In the genomic region with DNA sequence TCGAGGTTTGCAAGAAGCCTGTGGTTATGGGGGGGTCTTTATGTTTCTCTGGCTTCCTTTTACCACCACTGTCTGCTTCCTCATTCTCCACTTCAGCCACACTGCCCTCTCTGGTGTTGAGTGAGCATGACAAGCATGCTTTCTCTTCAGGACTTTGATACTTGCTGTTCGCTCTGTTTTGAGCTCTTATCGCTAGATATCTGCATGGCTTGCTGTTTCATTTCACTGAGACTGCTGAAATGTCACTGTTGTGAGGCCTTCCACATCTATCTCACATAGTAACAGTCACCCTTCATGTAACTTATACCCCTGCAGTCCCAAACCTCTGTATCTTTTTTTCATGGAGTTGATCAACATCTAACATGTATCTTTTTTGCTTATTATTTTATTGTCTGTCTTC, we compare ENCODE assay signal across 9 cellular contexts. TPM values are rescaled to one million over a fixed set of nuclear protein-coding genes. Genes with fewer than 3 reads are reported as not detected.
DNase-seq lines count a peak whose midpoint lies in the region; ATAC-seq, FAIRE-seq and TF ChIP-seq lines count a peak whose summit lies in the region.
"Had no signal": no experiment of that assay in that cellular context is flagged by ENCODE, and none has a peak within 500 bp of the region (broad histone marks: within the 10 kb centered on the region; RNA-seq: fewer than 3 reads in every experiment).

No MANE protein-coding gene starts in this region.

- H4K20me1 ChIP-seq in K562 (replicated peaks; ENCODE audit: control insufficient read depth, insufficient read depth, low read length), result no peaks in the 10 kb centered on the region

- in situ Hi-C loops in K562 (cut with MboI), result no loop called here

- peaks cover 0 to 9% of the 10 kb centered on the region in 2 experiments; a peak in 2 of 5 replicates for H3K4me1 ChIP-seq in K562 (replicated peaks in 1 of 2; ENCODE audit: control insufficient read depth in 2 of 2, insufficient read depth in 2 of 2, low read length in 2 of 2)

- BruUV-seq in K562 (replicated peaks; lab: Mats Ljungman, UMichigan), result no TSS peak

- H3K27ac Mint-ChIP-seq in stimulated activated effector memory CD8-positive, alpha-beta T cell treated with anti-CD3 and anti-CD28 coated beads, Interleukin-12 subunit alpha, Interleukin-12 subunit beta, amount 100 ng/mL, for 72 hours, result no peak overlapping the region
- H3K27ac Mint-ChIP-seq: activated naive CD8-positive, alpha-beta T cell had no signal

- H3K9me1 ChIP-seq in K562 (ENCODE audit: control insufficient read depth, insufficient read depth, low read length), result no peaks in the 10 kb centered on the region

- no peaks in the 10 kb centered on the region for H3K27me3 ChIP-seq in K562 (ENCODE audit: control insufficient read depth in 2 of 2, insufficient read depth in 2 of 2, low read length in 2 of 2)

- H3K27ac ChIP-seq in K562 (ENCODE audit: extremely low read depth, low read depth, low read length), result peak overlapping the region; percentile 48; the same call in 2 of the 3 replicates

- peaks cover 14% of the 10 kb centered on the region for H3K36me3 Mint-ChIP-seq in stimulated activated effector memory CD8-positive, alpha-beta T cell treated with anti-CD3 and anti-CD28 coated beads, Interleukin-12 subunit alpha, Interleukin-12 subunit beta, amount 100 ng/mL, for 72 hours

- H2AFZ ChIP-seq in K562 (ENCODE audit: low read depth, low read length), result peak overlapping the region; percentile 74

- peak; percentile 34 for DNase-seq in Daoy (ENCODE audit: low read depth)
- peak; percentile 51 for DNase-seq in RPMI7951 (ENCODE audit: low read depth)
- DNase-seq in K562 (ENCODE audit: extremely low read depth in 1 of 4, low spot score in 3 of 4), result peak; percentile 62 to 84 (median 66)
- peak; percentile 28 for DNase-seq in kidney glomerular epithelial cell (lab: John Stamatoyannopoulos, UW)
- DNase-seq in stimulated activated effector memory CD8-positive, alpha-beta T cell treated with anti-CD3 and anti-CD28 coated beads, Interleukin-12 subunit alpha, Interleukin-12 subunit beta, amount 100 ng/mL, for 72 hours (ENCODE audit: low spot score in 2 of 2), result peak in 1 of 2 donors; percentile 57
- DNase-seq in lower leg skin (ENCODE audit: low spot score in 2 of 2), result no peak

- H3K9me3 Mint-ChIP-seq in stimulated activated effector memory CD8-positive, alpha-beta T cell treated with anti-CD3 and anti-CD28 coated beads, Interleukin-12 subunit alpha, Interleukin-12 subunit beta, amount 100 ng/mL, for 72 hours, result peaks cover 6% of the 10 kb centered on the region

- H3K79me2 ChIP-seq in K562 (ENCODE audit: control insufficient read depth, insufficient read depth, low read length), result peaks cover 8% of the 10 kb centered on the region

- TF ChIP-seq CTCF in K562 (IDR thresholded peaks at IDR 0.05 in 2 of 3, conservative IDR thresholded peaks at IDR 0.05 in 1 of 3; ENCODE audit: insufficient read depth in 2 of 3, low read depth in 1 of 3, low read length in 3 of 3) (peak; percentile 76 to 81 (median 80)), lower leg skin (IDR thresholded peaks at IDR 0.05) (no peak)

- TF ChIP-seq EP300 in K562 (IDR thresholded peaks at IDR 0.05; ENCODE audit: low read length), result no peak

- no peak overlapping the region for H3K4me3 ChIP-seq in K562
- H3K4me3 ChIP-seq in lower leg skin (ENCODE audit: low read depth, poor library complexity, severe bottlenecking), result no peak overlapping the region

- POLR2A ChIA-PET in K562 (lab: Yijun Ruan, JAX), result interaction anchor here (0.7 to 1.5 kb wide), 7 partner anchors 9 to 1307 kb away, joined by 3 to 7 read pairs (median 4); a partner anchor contains a TSS

- intact Hi-C loops in K562 (cut with micrococcal nuclease), result loop anchor here (5.0 kb wide), 3 partner anchors 100 to 195 kb away; no protein-coding TSS in a partner anchor
- intact Hi-C loops in lower leg skin (cut with DNase I; ENCODE audit: low total_unique reads), result no loop called here

- CTCF ChIA-PET in K562 (lab: Yijun Ruan, JAX; ENCODE audit: low intra/inter-chr PET ratio), result no interaction called here

- H3K4me3 Mint-ChIP-seq in stimulated activated effector memory CD8-positive, alpha-beta T cell treated with anti-CD3 and anti-CD28 coated beads, Interleukin-12 subunit alpha, Interleukin-12 subunit beta, amount 100 ng/mL, for 72 hours, result no peak overlapping the region
- H3K4me3 Mint-ChIP-seq: activated naive CD8-positive, alpha-beta T cell had no signal

- H3K36me3 ChIP-seq in K562 (ENCODE audit: control insufficient read depth, insufficient read depth, low read length), result peaks cover 32% of the 10 kb centered on the region

- peak; percentile 98 for ATAC-seq in GM19395 (IDR thresholded peaks at IDR 0.05; ENCODE audit: unreplicated experiment)
- ATAC-seq in HG03520 (IDR thresholded peaks at IDR 0.05; ENCODE audit: unreplicated experiment), result peak; percentile 91
- peak; percentile 99 for ATAC-seq in K562
- peak; percentile 70 for ATAC-seq in stimulated activated effector memory CD8-positive, alpha-beta T cell treated with anti-CD3 and anti-CD28 coated beads, Interleukin-12 subunit alpha, Interleukin-12 subunit beta, amount 100 ng/mL, for 72 hours

- peak; percentile 98 for FAIRE-seq in K562 (lab: Jason Lieb, UNC)

- peak; percentile 38 to 57; a peak in 3 of 4 replicates for TF ChIP-seq RAD21 in K562 (CRISPR knock-in tag; conservative IDR thresholded peaks at IDR 0.05 in 1 of 2, IDR thresholded peaks at IDR 0.05 in 1 of 2)

- H3K9ac ChIP-seq in K562 (ENCODE audit: insufficient read depth in 1 of 2, low read depth in 2 of 2, low read length in 2 of 2), result no peak overlapping the region

- TF ChIP-seq POLR2A in K562 (conservative IDR thresholded peaks at IDR 0.05) (no peak), lower leg skin (IDR thresholded peaks at IDR 0.05) (no peak)

- 4% methylated on average over 3 of the region's 3 CpGs for WGBS in K562 (ENCODE audit: insufficient coverage, low coverage, missing lambda C conversion rate)
- WGBS in lower leg skin, 2 donors, result 78 to 80% methylated on average over 3 of the region's 3 CpGs

- H3K4me1 Mint-ChIP-seq in stimulated activated effector memory CD8-positive, alpha-beta T cell treated with anti-CD3 and anti-CD28 coated beads, Interleukin-12 subunit alpha, Interleukin-12 subunit beta, amount 100 ng/mL, for 72 hours, result peaks cover 9% of the 10 kb centered on the region

- no peaks in the 10 kb centered on the region for H3K9me3 ChIP-seq in K562 (replicated peaks; ENCODE audit: control insufficient read depth, insufficient read depth, low read depth, low read length)

- H3K4me2 ChIP-seq in K562 (ENCODE audit: insufficient read depth, low read length), result peak overlapping the region; percentile 39

TF ChIP-seq in K562, 482 proteins besides CTCF, POLR2A, EP300 and RAD21 (continues in another document):
- TF ChIP-seq LARP7 (IDR thresholded peaks at IDR 0.05), result no peak
- TF ChIP-seq ZNF785 (CRISPR knock-in tag; IDR thresholded peaks at IDR 0.05), result no peak
- no peak for TF ChIP-seq TAF9B (IDR thresholded peaks at IDR 0.05; ENCODE audit: partially characterized antibody)
- TF ChIP-seq CBX3 (IDR thresholded peaks at IDR 0.05; ENCODE audit: borderline replicate concordance in 1 of 2, low read length in 2 of 2), result peak in 1 of 2 experiments; percentile 34; a peak in 1 of 3 replicates
- no peak for TF ChIP-seq RHOXF2B (CRISPR knock-in tag; conservative IDR thresholded peaks at IDR 0.05)
- peak; percentile 59 for TF ChIP-seq DPF2 (IDR thresholded peaks at IDR 0.05)
- no peak for TF ChIP-seq NR2C2 (CRISPR knock-in tag; IDR thresholded peaks at IDR 0.05)
- TF ChIP-seq NR2C2 (tag; IDR thresholded peaks at IDR 0.05), result no peak
- peak; percentile 75 for TF ChIP-seq ZNF316 (IDR thresholded peaks at IDR 0.05)
- TF ChIP-seq, protein P1, sequence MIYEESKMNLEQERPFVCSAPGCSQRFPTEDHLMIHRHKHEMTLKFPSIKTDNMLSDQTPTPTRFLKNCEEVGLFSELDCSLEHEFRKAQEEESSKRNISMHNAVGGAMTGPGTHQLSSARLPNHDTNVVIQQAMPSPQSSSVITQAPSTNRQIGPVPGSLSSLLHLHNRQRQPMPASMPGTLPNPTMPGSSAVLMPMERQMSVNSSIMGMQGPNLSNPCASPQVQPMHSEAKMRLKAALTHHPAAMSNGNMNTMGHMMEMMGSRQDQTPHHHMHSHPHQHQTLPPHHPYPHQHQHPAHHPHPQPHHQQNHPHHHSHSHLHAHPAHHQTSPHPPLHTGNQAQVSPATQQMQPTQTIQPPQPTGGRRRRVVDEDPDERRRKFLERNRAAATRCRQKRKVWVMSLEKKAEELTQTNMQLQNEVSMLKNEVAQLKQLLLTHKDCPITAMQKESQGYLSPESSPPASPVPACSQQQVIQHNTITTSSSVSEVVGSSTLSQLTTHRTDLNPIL (CRISPR knock-in tag; IDR thresholded peaks at IDR 0.05), result no peak

RNA-seq across cellular contexts. Expression of a gene that starts 59.8 kb away (rescaled TPM):
- total RNA-seq in Daoy (2014; rRNA removed; shearing (Covaris generic)), result 5.4 and 8.3 TPM in 2 replicates
- 12.2 and 16.6 TPM in 2 replicates for total RNA-seq in RPMI7951 (2014; rRNA removed; shearing (Covaris generic))
- 53.5 and 67.7 TPM in 2 replicates for total RNA-seq in K562 (2011; cell fraction: chromatin; rRNA removed; ENCODE audit: low replicate concordance)
- 29.0 and 34.1 TPM in 2 replicates for total RNA-seq in K562 (2011; cell fraction: nucleolus; rRNA removed)
- total RNA-seq in K562 (2011; cell fraction: nucleoplasm; rRNA removed), result 47.7 and 69.0 TPM in 2 replicates
- 17.3 and 18.1 TPM in 2 replicates for total RNA-seq in K562 (2014; rRNA removed)
- 50.4 and 76.4 TPM in 2 replicates for total RNA-seq in K562 (2014; rRNA removed; fragmentation: Illumina TruSeq; extraction: Trizol)
- 39.5 and 53.6 TPM in 2 replicates for total RNA-seq in K562 (2015; rRNA removed; fragmentation: Illumina TruSeq; extraction: Trizol)
- total RNA-seq in K562 (2021), result 41.4 and 49.4 TPM in 2 replicates
- polyA plus RNA-seq in K562 (2011; rRNA removed), result 36.4 and 45.1 TPM in 2 replicates
- 25.2 and 57.5 TPM in 2 replicates for polyA plus RNA-seq in K562 (2011; cell fraction: cytosol; rRNA removed)
- polyA plus RNA-seq in K562 (2011; cell fraction: nucleus; rRNA removed), result 42.6 and 53.1 TPM in 2 replicates
- polyA plus RNA-seq in K562 (2012), result 22.6 and 38.2 TPM in 2 replicates
- 23.1 and 23.2 TPM in 2 replicates for polyA plus RNA-seq in K562 (2014; fragmentation: Illumina TruSeq; extraction: Trizol)
- polyA plus RNA-seq in K562 (2014; fragmentation: Nextera tagmentation; extraction: Ambion mirVana), result 10 to 100 TPM; 24.0 to 24.9 TPM
- 17.7 and 19.6 TPM in 2 replicates for polyA plus RNA-seq in K562 (2014; rRNA removed)
- 59.9 and 79.4 TPM in 2 replicates for polyA minus RNA-seq in K562 (2011; rRNA and poly(A)+ RNA removed)
- polyA minus RNA-seq in K562 (2011; cell fraction: cytosol; rRNA and poly(A)+ RNA removed), result 22.8 and 25.4 TPM in 2 replicates
- 69.3 and 81.3 TPM in 2 replicates for polyA minus RNA-seq in K562 (2011; cell fraction: nucleus; rRNA and poly(A)+ RNA removed)
- total RNA-seq in lower leg skin, result 10 to 100 TPM in 2 of 4 donors, 1 to 10 TPM in 2; 6.2 to 14.2 (median 10.3) TPM

Comparison
In these comparisons a context has a peak if more than half of its experiments do, and no peak if none do; other contexts are left out.
1. DNase-seq: peak in Daoy (single experiment), RPMI7951 (single experiment), K562 (4 of 4) and kidney glomerular epithelial cell (single experiment); none in lower leg skin (0 of 2).
2. CTCF ChIP-seq: peak in K562 (3 of 3); none in lower leg skin (0 of 3).
3. Peak in every context shown above with its lines, with median percentiles within 50 percentile points of each other: ATAC-seq.